1 cellular context compared by ENCODE assay signal in genomic region chr1:226351709-226352108, GRCh38.
TF ChIP-seq lines count a peak whose summit lies in the region.

No MANE protein-coding gene starts in this region.

TF ChIP-seq in GM12878, 131 proteins besides CTCF, POLR2A, EP300 and RAD21 (continued from another document):
- TF ChIP-seq HSF1 (IDR thresholded peaks at IDR 0.05; ENCODE audit: low read depth, low read length) (no peak), SPI1 (IDR thresholded peaks at IDR 0.05; ENCODE audit: borderline replicate concordance, insufficient read depth, low read depth, low read length) (peak; percentile 73), MEF2B (IDR thresholded peaks at IDR 0.05; ENCODE audit: partially characterized antibody, poor library complexity, severe bottlenecking) (peak; percentile 90)
